8 cellular contexts compared by ENCODE assay signal in the genomic region with DNA sequence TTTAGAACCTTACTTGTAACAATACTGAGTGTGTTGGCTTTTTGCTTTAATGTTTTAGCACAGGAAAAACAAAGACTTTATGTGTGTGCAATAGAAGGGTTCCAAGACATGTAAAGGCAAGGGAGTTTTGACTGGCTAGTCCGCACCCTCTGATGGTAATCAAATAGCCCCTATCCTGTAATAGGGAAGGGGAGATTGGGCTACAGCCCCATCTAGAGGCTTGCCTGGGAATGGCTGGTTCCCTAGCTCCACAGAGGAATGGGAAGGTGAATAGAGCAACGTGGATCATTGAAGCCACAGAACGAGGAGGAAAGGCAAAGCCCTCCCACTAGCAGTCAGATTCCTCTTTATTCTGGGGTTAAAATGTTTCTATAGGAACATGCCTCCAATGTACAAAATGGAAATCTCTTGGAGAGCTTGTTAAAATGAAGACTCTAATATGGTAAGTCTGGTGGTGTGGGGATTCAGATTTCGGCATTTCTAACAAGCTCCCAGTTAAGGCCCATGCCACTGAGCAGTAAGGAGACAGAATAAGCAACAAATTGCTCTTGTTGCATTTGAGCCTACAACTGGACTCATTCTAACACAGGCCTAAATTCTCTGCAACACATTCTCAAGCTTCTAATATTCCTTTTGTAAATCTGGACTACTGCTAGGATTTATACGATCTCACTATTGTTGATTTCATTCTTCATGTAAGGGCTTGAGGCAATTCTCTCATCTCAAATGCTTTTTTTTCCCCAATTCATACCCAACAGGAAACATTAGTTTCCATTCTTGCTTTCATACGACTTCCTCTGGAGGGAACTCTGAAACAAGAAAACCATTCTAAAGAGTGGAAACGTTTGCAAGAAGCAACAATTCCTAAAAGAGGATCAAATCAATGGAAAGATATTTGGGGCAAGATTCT. TPM values are rescaled to one million over a fixed set of nuclear protein-coding genes. Genes with fewer than 3 reads are reported as not detected.
A peak's percentile ranks its signal among the peaks of the same experiment; 100 is the strongest.
DNase-seq lines count a peak whose midpoint lies in the region; ATAC-seq and TF ChIP-seq lines count a peak whose summit lies in the region.

No MANE protein-coding gene starts in this region.

- H3K56ac ChIP-seq in H9 (ENCODE audit: insufficient read length, low read depth, low read length) = no peak overlapping the region

- no peak overlapping the region for H3K14ac ChIP-seq in H9 (ENCODE audit: insufficient read depth, low read length)

- no peak overlapping the region for H3T11ph ChIP-seq in H9 (ENCODE audit: low read length)

- H3K4me1 ChIP-seq in H9 (ENCODE audit: insufficient read depth, low read length) (no peaks in the 10 kb centered on the region), PC-9 (replicated peaks; ENCODE audit: insufficient read depth) (peaks cover 23% of the 10 kb centered on the region), breast epithelium (no peaks in the 10 kb centered on the region), stomach (peaks cover 0 to 51% (median 26%) of the 10 kb centered on the region in 4 donors)

- H3K36me3 ChIP-seq in PC-9 (ENCODE audit: low read depth) = no peaks in the 10 kb centered on the region
- no peaks in the 10 kb centered on the region for H3K36me3 ChIP-seq in breast epithelium
- H3K36me3 ChIP-seq in stomach = peaks cover 22 to 49% (median 41%) of the 10 kb centered on the region in 4 donors

- no peak overlapping the region for H2BK120ac ChIP-seq in H9 (ENCODE audit: low read depth, low read length, poor library complexity, severe bottlenecking)

- no peak overlapping the region for H2AFZ ChIP-seq in H9 (ENCODE audit: low read length)
- H2AFZ ChIP-seq in PC-9 = no peak overlapping the region

- no peak for TF ChIP-seq POLR2A in breast epithelium (IDR thresholded peaks at IDR 0.05)
- TF ChIP-seq POLR2A in stomach (IDR thresholded peaks at IDR 0.05) = no peak

- H3K4me2 ChIP-seq in H9 (ENCODE audit: insufficient read depth, insufficient read length, low read length) (no peak overlapping the region), PC-9 (no peak overlapping the region)

- H3K36me3 Mint-ChIP-seq in H9 (ENCODE audit: insufficient read depth in 1 of 3, low read depth in 3 of 3) = peaks cover 10 to 29% (median 27%) of the 10 kb centered on the region in 3 experiments; a peak in 6 of 7 replicates

- H3K18ac ChIP-seq in H9 (ENCODE audit: insufficient read length, low read depth, low read length) = no peak overlapping the region

- no peak overlapping the region for H2BK12ac ChIP-seq in H9 (ENCODE audit: insufficient read length, low read depth, low read length)

- intact Hi-C loops in PC-9 (cut with micrococcal nuclease; ENCODE audit: unreplicated experiment) (loop anchor here (1.0 to 10.0 kb wide), 6 partner anchors 155 to 909 kb away; a partner anchor contains a TSS), breast epithelium (cut with DNase I; ENCODE audit: low total_unique reads) (loop anchor here (10.0 kb wide), 1 partner anchor 91 kb away; no protein-coding TSS in a partner anchor), stomach (cut with DNase I; ENCODE audit: low total_unique reads) (loop anchor here (10.0 kb wide), 2 partner anchors 169 to 229 kb away; no protein-coding TSS in a partner anchor)

- no peaks in the 10 kb centered on the region for H3K9me3 Mint-ChIP-seq in H9

- H4K8ac ChIP-seq in H9 (replicated peaks; ENCODE audit: insufficient read length, low read depth, low read length) = no peak overlapping the region

- ATAC-seq in left lobe of liver = peak; percentile 89
- ATAC-seq in GM18873 (IDR thresholded peaks at IDR 0.05; ENCODE audit: low FRiP score, unreplicated experiment) = no peak

- no peak overlapping the region for H3K4ac ChIP-seq in H9 (ENCODE audit: low read depth, low read length)

- no peaks in the 10 kb centered on the region for H3K9me2 ChIP-seq in PC-9 (ENCODE audit: insufficient read depth)

- H3K4me3 ChIP-seq in PC-9 (no peak overlapping the region), breast epithelium (no peak overlapping the region), stomach (no peak overlapping the region)

- WGBS in H9 (ENCODE audit: extremely low coverage, insufficient read length, low lambda C conversion rate) = no CpG with 5 or more reads among the region's 7 CpGs
- WGBS in stomach, 5 donors = 47 to 53% (median 51%) methylated on average over 7 of the region's 7 CpGs

- H3K23ac ChIP-seq in H9 (ENCODE audit: insufficient read length, low read depth, low read length) = no peak overlapping the region

- no peak overlapping the region for H2BK5ac ChIP-seq in H9 (ENCODE audit: insufficient read length, low read length)

- no peaks in the 10 kb centered on the region for H3K27me3 ChIP-seq in H9 (ENCODE audit: insufficient read depth, low read length)
- H3K27me3 ChIP-seq in PC-9 (ENCODE audit: insufficient read depth, low read depth) = no peaks in the 10 kb centered on the region
- no peaks in the 10 kb centered on the region for H3K27me3 ChIP-seq in breast epithelium
- no peaks in the 10 kb centered on the region for H3K27me3 ChIP-seq in stomach

- H3K27me3 Mint-ChIP-seq in H9 (ENCODE audit: low read depth) = no peaks in the 10 kb centered on the region

- TF ChIP-seq CTCF in H9 (conservative IDR thresholded peaks at IDR 0.05) (peak; percentile 95), PC-9 (conservative IDR thresholded peaks at IDR 0.05) (peak; percentile 80), breast epithelium (IDR thresholded peaks at IDR 0.05) (peak; percentile 21 to 82 (median 73)), stomach (IDR thresholded peaks at IDR 0.05) (peak in 5 of 7 experiments; percentile 66 to 81 (median 75))

- no peaks in the 10 kb centered on the region for H3K23me2 ChIP-seq in H9 (ENCODE audit: insufficient read length, low read depth, low read length, poor library complexity, severe bottlenecking)

- no peak for TF ChIP-seq EP300 in stomach (IDR thresholded peaks at IDR 0.05)

- H3F3A ChIP-seq in PC-9 (ENCODE audit: insufficient read depth, low read depth) = peaks cover 11% of the 10 kb centered on the region; the same call in 1 of the 2 replicates

- DNase-seq in CD1c-positive myeloid dendritic cell (ENCODE audit: extremely low spot score) = peak; percentile 19
- DNase-seq in H9 = peak; percentile 72
- DNase-seq in PC-9 = peak in 1 of 2 experiments; percentile 53
- DNase-seq in breast epithelium (ENCODE audit: low spot score in 2 of 2) = no peak
- DNase-seq in left lobe of liver (ENCODE audit: low spot score) = no peak
- peak; percentile 69 for DNase-seq in stomach
- DNase-seq in occipital lobe (lab: John Stamatoyannopoulos, UW) = no peak

- no peak overlapping the region for H3K27ac ChIP-seq in H9 (ENCODE audit: insufficient read length, low read depth, low read length)
- no peak overlapping the region for H3K27ac ChIP-seq in PC-9
- H3K27ac ChIP-seq in breast epithelium = peak overlapping the region; percentile 69 to 83
- peak overlapping the region in 3 of 5 donors; percentile 67 to 80 (median 76) for H3K27ac ChIP-seq in stomach

- no peak overlapping the region for H2AK5ac ChIP-seq in H9 (ENCODE audit: insufficient read length, low read length)

- no peak overlapping the region for H4K5ac ChIP-seq in H9 (ENCODE audit: insufficient read length, low read depth, low read length)

- no peak overlapping the region for H3K4me3 Mint-ChIP-seq in H9

- POLR2A ChIA-PET in PC-9 (lab: Charles Lee; ENCODE audit: unreplicated experiment) = interaction anchor here (0.6 to 0.7 kb wide), 4 partner anchors 102 to 1923 kb away, joined by 3 to 16 read pairs (median 3); a partner anchor contains a TSS

- no peak overlapping the region; a peak in 2 of 7 replicates for H3K27ac Mint-ChIP-seq in H9

- H4K20me1 ChIP-seq in H9 (ENCODE audit: control insufficient read depth, insufficient read depth, insufficient read length) = no peaks in the 10 kb centered on the region
- no peaks in the 10 kb centered on the region for H4K20me1 ChIP-seq in PC-9 (ENCODE audit: insufficient read depth)

- CTCF ChIA-PET in PC-9 (lab: Charles Lee) = interaction anchor here (0.7 to 1.7 kb wide), 4 partner anchors 177 to 455 kb away, joined by 3 to 6 read pairs (median 4); no protein-coding TSS in a partner anchor

- H2BK20ac ChIP-seq in H9 (ENCODE audit: low read depth, low read length, poor library complexity, severe bottlenecking) = no peak overlapping the region

- H3K9me3 ChIP-seq in H9 (ENCODE audit: control insufficient read depth, low read depth, low read length) (no peaks in the 10 kb centered on the region), PC-9 (ENCODE audit: insufficient read depth, low read depth) (no peaks in the 10 kb centered on the region), breast epithelium (no peaks in the 10 kb centered on the region), stomach (no peaks in the 10 kb centered on the region)

- no peak overlapping the region for H3K9ac ChIP-seq in H9 (ENCODE audit: extremely low read depth, insufficient read length, low read length)

- H3K4me1 Mint-ChIP-seq in H9 = peaks cover 0 to 4% of the 10 kb centered on the region in 2 experiments; a peak in 1 of 4 replicates

- no peaks in the 10 kb centered on the region for H3K79me1 ChIP-seq in H9 (ENCODE audit: insufficient read depth, low read depth, low read length, poor library complexity, severe bottlenecking)

- no peak overlapping the region for H2BK15ac ChIP-seq in H9 (ENCODE audit: low read depth, low read length)

- no peaks in the 10 kb centered on the region for H3K79me2 ChIP-seq in H9 (ENCODE audit: insufficient read depth, low read length)
- H3K79me2 ChIP-seq in PC-9 (ENCODE audit: low read depth) = no peaks in the 10 kb centered on the region

- no TSS peak for BruUV-seq in PC-9 (replicated peaks; lab: Mats Ljungman, UMichigan)

- H4K91ac ChIP-seq in H9 (ENCODE audit: insufficient read length, low read depth, low read length) = no peak overlapping the region

RNA-seq across cellular contexts. Expression of a gene that starts 57.1 kb away (rescaled TPM):
- total RNA-seq in H9 (2021) = 15.4 and 18.4 TPM in 2 replicates
- total RNA-seq in PC-9 (2021) = 34.3 and 36.5 TPM in 2 replicates
- total RNA-seq in breast epithelium = 10 to 100 TPM; 38.1 to 42.9 (median 40.4) TPM
- 5.5 TPM for total RNA-seq in left lobe of liver
- 10 to 100 TPM; 13.3 to 70.5 (median 39.7) TPM for total RNA-seq in stomach
- polyA plus RNA-seq in stomach = 1 to 10 TPM; 5.3 to 9.5 (median 5.8) TPM
- total RNA-seq in occipital lobe = 67.5 TPM

Comparison
In these comparisons a context has a peak if more than half of its experiments do, and no peak if none do; other contexts are left out.
1. DNase-seq: peak in CD1c-positive myeloid dendritic cell (single experiment), H9 (single experiment) and stomach (single experiment); none in breast epithelium (0 of 2), left lobe of liver (single experiment) and occipital lobe (single experiment).
2. H3K27ac ChIP-seq: peak in breast epithelium (2 of 2) and stomach (3 of 5); none in H9 (single experiment) and PC-9 (single experiment).
3. Peak in every context shown above with its lines, with median percentiles within 50 percentile points of each other: CTCF ChIP-seq.